Comparison of ENCODE assay signal across 1 cellular context in the genomic region with DNA sequence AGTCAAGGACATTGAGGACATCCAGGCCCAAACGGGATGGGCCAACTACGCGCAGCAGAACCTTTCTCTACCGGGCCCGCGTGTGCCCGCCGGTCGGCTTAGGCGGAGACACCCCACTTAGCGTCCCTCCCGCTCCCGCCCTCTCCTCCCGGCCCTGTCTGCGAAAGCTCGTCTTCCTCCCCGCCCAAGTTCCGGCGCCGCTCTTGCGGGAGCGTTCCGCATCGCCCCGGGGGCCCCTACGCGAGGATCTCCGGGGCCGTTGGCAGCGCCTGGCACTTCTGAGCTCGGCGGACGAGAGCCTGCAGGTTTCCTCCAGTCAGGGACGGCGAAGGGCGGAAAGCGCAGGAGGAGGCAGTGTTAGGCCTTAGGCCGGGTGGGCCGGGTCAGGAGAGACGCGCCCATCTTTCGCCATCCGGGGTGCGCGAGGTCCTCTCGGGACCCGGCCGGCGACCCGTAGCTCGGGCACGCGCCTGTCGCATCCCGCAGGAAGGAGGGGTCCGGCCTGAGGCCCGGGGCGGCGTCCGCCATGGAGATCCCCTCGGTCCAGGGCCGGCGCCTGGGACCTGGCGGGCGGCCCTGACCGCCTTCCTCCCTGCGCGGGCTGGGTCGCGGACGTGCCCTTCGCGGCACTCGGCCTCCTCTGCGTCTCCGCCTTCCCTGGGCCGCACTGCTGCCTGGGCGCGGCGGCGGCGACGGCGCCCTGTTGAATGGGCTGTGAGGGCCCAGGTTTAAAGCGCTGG.
TF ChIP-seq lines count a peak whose summit lies in the region.

FEM1B (plus strand) TSS at position 141 of the 740 bp plus-strand sequence. CDS start 673 bp downstream, outside the sequence.

TF ChIP-seq in K562, 482 proteins besides CTCF, POLR2A, EP300 and RAD21 (continued from another document and continues in another):
- TF ChIP-seq, protein P1, sequence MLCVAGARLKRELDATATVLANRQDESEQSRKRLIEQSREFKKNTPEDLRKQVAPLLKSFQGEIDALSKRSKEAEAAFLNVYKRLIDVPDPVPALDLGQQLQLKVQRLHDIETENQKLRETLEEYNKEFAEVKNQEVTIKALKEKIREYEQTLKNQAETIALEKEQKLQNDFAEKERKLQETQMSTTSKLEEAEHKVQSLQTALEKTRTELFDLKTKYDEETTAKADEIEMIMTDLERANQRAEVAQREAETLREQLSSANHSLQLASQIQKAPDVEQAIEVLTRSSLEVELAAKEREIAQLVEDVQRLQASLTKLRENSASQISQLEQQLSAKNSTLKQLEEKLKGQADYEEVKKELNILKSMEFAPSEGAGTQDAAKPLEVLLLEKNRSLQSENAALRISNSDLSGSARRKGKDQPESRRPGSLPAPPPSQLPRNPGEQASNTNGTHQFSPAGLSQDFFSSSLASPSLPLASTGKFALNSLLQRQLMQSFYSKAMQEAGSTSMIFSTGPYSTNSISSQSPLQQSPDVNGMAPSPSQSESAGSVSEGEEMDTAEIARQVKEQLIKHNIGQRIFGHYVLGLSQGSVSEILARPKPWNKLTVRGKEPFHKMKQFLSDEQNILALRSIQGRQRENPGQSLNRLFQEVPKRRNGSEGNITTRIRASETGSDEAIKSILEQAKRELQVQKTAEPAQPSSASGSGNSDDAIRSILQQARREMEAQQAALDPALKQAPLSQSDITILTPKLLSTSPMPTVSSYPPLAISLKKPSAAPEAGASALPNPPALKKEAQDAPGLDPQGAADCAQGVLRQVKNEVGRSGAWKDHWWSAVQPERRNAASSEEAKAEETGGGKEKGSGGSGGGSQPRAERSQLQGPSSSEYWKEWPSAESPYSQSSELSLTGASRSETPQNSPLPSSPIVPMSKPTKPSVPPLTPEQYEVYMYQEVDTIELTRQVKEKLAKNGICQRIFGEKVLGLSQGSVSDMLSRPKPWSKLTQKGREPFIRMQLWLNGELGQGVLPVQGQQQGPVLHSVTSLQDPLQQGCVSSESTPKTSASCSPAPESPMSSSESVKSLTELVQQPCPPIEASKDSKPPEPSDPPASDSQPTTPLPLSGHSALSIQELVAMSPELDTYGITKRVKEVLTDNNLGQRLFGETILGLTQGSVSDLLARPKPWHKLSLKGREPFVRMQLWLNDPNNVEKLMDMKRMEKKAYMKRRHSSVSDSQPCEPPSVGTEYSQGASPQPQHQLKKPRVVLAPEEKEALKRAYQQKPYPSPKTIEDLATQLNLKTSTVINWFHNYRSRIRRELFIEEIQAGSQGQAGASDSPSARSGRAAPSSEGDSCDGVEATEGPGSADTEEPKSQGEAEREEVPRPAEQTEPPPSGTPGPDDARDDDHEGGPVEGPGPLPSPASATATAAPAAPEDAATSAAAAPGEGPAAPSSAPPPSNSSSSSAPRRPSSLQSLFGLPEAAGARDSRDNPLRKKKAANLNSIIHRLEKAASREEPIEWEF (CRISPR knock-in tag; IDR thresholded peaks at IDR 0.05): no peak
- TF ChIP-seq HNRNPLL (IDR thresholded peaks at IDR 0.05; ENCODE audit: low read depth, low read length, poor library complexity, severe bottlenecking): peak; percentile 73
- no peak for TF ChIP-seq RFX7 (CRISPR knock-in tag; IDR thresholded peaks at IDR 0.05)
- TF ChIP-seq FOSL1 (tag; conservative IDR thresholded peaks at IDR 0.05): no peak
- 0 out of 2 replicates have a peak, but pooled peaks have one; percentile 59 for TF ChIP-seq MIER1 (IDR thresholded peaks at IDR 0.05; ENCODE audit: low read depth)
- TF ChIP-seq ETV5 (CRISPR knock-in tag; IDR thresholded peaks at IDR 0.05; ENCODE audit: low read depth): peak; percentile 80
- TF ChIP-seq MYC (IDR thresholded peaks at IDR 0.05; ENCODE audit: low read depth, low read length): peak; percentile 82
- TF ChIP-seq MYC (CRISPR knock-in tag; IDR thresholded peaks at IDR 0.05; ENCODE audit: borderline replicate concordance, low read depth): peak; percentile 83; the same call in 1 of the 2 replicates
- peak; percentile 8 to 93 for TF ChIP-seq NONO (IDR thresholded peaks at IDR 0.05; ENCODE audit: low read depth in 2 of 2, low read length in 1 of 2)
- TF ChIP-seq, protein P2, sequence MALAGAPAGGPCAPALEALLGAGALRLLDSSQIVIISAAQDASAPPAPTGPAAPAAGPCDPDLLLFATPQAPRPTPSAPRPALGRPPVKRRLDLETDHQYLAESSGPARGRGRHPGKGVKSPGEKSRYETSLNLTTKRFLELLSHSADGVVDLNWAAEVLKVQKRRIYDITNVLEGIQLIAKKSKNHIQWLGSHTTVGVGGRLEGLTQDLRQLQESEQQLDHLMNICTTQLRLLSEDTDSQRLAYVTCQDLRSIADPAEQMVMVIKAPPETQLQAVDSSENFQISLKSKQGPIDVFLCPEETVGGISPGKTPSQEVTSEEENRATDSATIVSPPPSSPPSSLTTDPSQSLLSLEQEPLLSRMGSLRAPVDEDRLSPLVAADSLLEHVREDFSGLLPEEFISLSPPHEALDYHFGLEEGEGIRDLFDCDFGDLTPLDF (CRISPR knock-in tag; IDR thresholded peaks at IDR 0.05): peak; percentile 38
- TF ChIP-seq SMAD2 (IDR thresholded peaks at IDR 0.05; ENCODE audit: low read depth, low read length): no peak
- no peak for TF ChIP-seq SMAD1 (IDR thresholded peaks at IDR 0.05; ENCODE audit: low read depth, low read length, partially characterized antibody)
- peak; percentile 36 to 76; a peak in 2 of 4 replicates for TF ChIP-seq ARNT (IDR thresholded peaks at IDR 0.05)
- no peak for TF ChIP-seq ZNF124 (CRISPR knock-in tag; IDR thresholded peaks at IDR 0.05)
- no peak for TF ChIP-seq BRCA1 (IDR thresholded peaks at IDR 0.05)
- no peak for TF ChIP-seq BRCA1 (CRISPR knock-in tag; IDR thresholded peaks at IDR 0.05)
- TF ChIP-seq, protein P3, sequence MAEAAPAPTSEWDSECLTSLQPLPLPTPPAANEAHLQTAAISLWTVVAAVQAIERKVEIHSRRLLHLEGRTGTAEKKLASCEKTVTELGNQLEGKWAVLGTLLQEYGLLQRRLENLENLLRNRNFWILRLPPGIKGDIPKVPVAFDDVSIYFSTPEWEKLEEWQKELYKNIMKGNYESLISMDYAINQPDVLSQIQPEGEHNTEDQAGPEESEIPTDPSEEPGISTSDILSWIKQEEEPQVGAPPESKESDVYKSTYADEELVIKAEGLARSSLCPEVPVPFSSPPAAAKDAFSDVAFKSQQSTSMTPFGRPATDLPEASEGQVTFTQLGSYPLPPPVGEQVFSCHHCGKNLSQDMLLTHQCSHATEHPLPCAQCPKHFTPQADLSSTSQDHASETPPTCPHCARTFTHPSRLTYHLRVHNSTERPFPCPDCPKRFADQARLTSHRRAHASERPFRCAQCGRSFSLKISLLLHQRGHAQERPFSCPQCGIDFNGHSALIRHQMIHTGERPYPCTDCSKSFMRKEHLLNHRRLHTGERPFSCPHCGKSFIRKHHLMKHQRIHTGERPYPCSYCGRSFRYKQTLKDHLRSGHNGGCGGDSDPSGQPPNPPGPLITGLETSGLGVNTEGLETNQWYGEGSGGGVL (CRISPR knock-in tag; IDR thresholded peaks at IDR 0.05): no peak
- TF ChIP-seq U2AF1 (optimal IDR thresholded peaks at IDR 0.05; ENCODE audit: low read depth, low read length): peak; percentile 96
- TF ChIP-seq TAF7 (tag; IDR thresholded peaks at IDR 0.05): peak; percentile 81
- no peak for TF ChIP-seq NFIX (CRISPR knock-in tag; IDR thresholded peaks at IDR 0.05; ENCODE audit: low read depth)
- no peak; the same call in 1 of the 2 replicates for TF ChIP-seq ZNF77 (CRISPR knock-in tag; IDR thresholded peaks at IDR 0.05)
- TF ChIP-seq, protein P4, sequence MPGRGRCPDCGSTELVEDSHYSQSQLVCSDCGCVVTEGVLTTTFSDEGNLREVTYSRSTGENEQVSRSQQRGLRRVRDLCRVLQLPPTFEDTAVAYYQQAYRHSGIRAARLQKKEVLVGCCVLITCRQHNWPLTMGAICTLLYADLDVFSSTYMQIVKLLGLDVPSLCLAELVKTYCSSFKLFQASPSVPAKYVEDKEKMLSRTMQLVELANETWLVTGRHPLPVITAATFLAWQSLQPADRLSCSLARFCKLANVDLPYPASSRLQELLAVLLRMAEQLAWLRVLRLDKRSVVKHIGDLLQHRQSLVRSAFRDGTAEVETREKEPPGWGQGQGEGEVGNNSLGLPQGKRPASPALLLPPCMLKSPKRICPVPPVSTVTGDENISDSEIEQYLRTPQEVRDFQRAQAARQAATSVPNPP (IDR thresholded peaks at IDR 0.05; ENCODE audit: borderline replicate concordance, insufficient read depth, insufficient read length): no peak
- peak; percentile 48; the same call in 1 of the 2 replicates for TF ChIP-seq ZNF311 (CRISPR knock-in tag; IDR thresholded peaks at IDR 0.05)
- no peak for TF ChIP-seq ZC3H8 (IDR thresholded peaks at IDR 0.05)
- peak; percentile 55; the same call in 1 of the 2 replicates for TF ChIP-seq ARID1B (IDR thresholded peaks at IDR 0.05)
- TF ChIP-seq NELFE (IDR thresholded peaks at IDR 0.05; ENCODE audit: insufficient read depth, insufficient read length): no peak
- peak; percentile 97 for TF ChIP-seq GABPB1 (CRISPR knock-in tag; IDR thresholded peaks at IDR 0.05)
- TF ChIP-seq ZFX (CRISPR knock-in tag; IDR thresholded peaks at IDR 0.05): peak; percentile 99
- no peak for TF ChIP-seq PTTG1 (tag; IDR thresholded peaks at IDR 0.05; ENCODE audit: low read depth)
- TF ChIP-seq POLR2G (IDR thresholded peaks at IDR 0.05; ENCODE audit: low read depth, low read length): peak; percentile 94
- TF ChIP-seq IFI16 (CRISPR knock-in tag; IDR thresholded peaks at IDR 0.05): no peak
- no peak for TF ChIP-seq KAT8 (IDR thresholded peaks at IDR 0.05; ENCODE audit: low read depth)
- TF ChIP-seq POLR2B (IDR thresholded peaks at IDR 0.05; ENCODE audit: low read depth, partially characterized antibody): peak; percentile 80
- TF ChIP-seq ATF7 (IDR thresholded peaks at IDR 0.05): peak; percentile 70
- no peak for TF ChIP-seq ADNP (tag; IDR thresholded peaks at IDR 0.05)
- peak; percentile 60 for TF ChIP-seq ELF1 (tag; IDR thresholded peaks at IDR 0.05)
- no peak for TF ChIP-seq EWSR1 (IDR thresholded peaks at IDR 0.05; ENCODE audit: borderline replicate concordance, low read depth, partially characterized antibody)
- peak; percentile 68; the same call in 1 of the 2 replicates for TF ChIP-seq CREB1 (IDR thresholded peaks at IDR 0.05)
- peak; percentile 55 for TF ChIP-seq CREB1 (CRISPR knock-in tag; IDR thresholded peaks at IDR 0.05)
- no peak for TF ChIP-seq ZNF277 (CRISPR knock-in tag; IDR thresholded peaks at IDR 0.05; ENCODE audit: borderline replicate concordance)
- 0 out of 2 replicates have a peak, but pooled peaks have one; percentile 31 for TF ChIP-seq JUND (IDR thresholded peaks at IDR 0.05; ENCODE audit: borderline replicate concordance, low read depth, low read length)
- TF ChIP-seq JUND (tag; IDR thresholded peaks at IDR 0.05; ENCODE audit: borderline replicate concordance, low read depth, low read length): no peak
- no peak for TF ChIP-seq HNRNPH1 (optimal IDR thresholded peaks at IDR 0.05; ENCODE audit: low read depth, low read length)
- TF ChIP-seq ZNF644 (tag; IDR thresholded peaks at IDR 0.05; ENCODE audit: low read depth): no peak
- TF ChIP-seq SMAD4 (CRISPR knock-in tag; conservative IDR thresholded peaks at IDR 0.05): peak; percentile 82
- no peak for TF ChIP-seq TGIF2 (CRISPR knock-in tag; IDR thresholded peaks at IDR 0.05)
- no peak for TF ChIP-seq HDAC2 (IDR thresholded peaks at IDR 0.05)
- no peak for TF ChIP-seq SRSF3 (IDR thresholded peaks at IDR 0.05; ENCODE audit: insufficient read depth, low read length)
- TF ChIP-seq, protein P5, sequence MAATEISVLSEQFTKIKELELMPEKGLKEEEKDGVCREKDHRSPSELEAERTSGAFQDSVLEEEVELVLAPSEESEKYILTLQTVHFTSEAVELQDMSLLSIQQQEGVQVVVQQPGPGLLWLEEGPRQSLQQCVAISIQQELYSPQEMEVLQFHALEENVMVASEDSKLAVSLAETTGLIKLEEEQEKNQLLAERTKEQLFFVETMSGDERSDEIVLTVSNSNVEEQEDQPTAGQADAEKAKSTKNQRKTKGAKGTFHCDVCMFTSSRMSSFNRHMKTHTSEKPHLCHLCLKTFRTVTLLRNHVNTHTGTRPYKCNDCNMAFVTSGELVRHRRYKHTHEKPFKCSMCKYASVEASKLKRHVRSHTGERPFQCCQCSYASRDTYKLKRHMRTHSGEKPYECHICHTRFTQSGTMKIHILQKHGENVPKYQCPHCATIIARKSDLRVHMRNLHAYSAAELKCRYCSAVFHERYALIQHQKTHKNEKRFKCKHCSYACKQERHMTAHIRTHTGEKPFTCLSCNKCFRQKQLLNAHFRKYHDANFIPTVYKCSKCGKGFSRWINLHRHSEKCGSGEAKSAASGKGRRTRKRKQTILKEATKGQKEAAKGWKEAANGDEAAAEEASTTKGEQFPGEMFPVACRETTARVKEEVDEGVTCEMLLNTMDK (IDR thresholded peaks at IDR 0.05; ENCODE audit: borderline replicate concordance, insufficient read depth, low read depth, low read length, poor library complexity, severe bottlenecking): no peak
- TF ChIP-seq SAP30 (IDR thresholded peaks at IDR 0.05; ENCODE audit: borderline replicate concordance, insufficient read depth, low read depth, low read length, poor library complexity, severe bottlenecking): peak; percentile 10
- TF ChIP-seq SMARCC2 (IDR thresholded peaks at IDR 0.05; ENCODE audit: low read depth): no peak
- peak; percentile 39; the same call in 1 of the 2 replicates for TF ChIP-seq ZNF263 (CRISPR knock-in tag; IDR thresholded peaks at IDR 0.05; ENCODE audit: borderline replicate concordance)
- TF ChIP-seq ZEB2 (IDR thresholded peaks at IDR 0.05): peak; percentile 98
- no peak for TF ChIP-seq DLX4 (CRISPR knock-in tag; IDR thresholded peaks at IDR 0.05)
- no peak for TF ChIP-seq ZNF174 (CRISPR knock-in tag; IDR thresholded peaks at IDR 0.05)
- TF ChIP-seq TBP (optimal IDR thresholded peaks at IDR 0.05; ENCODE audit: low read depth, low read length): peak; percentile 84
- TF ChIP-seq THAP7 (CRISPR knock-in tag; IDR thresholded peaks at IDR 0.05): peak; percentile 25; the same call in 1 of the 2 replicates
- 0 out of 2 replicates have a peak, but pooled peaks have one; percentile 1 for TF ChIP-seq ZNF316 (IDR thresholded peaks at IDR 0.05)
- TF ChIP-seq SP1 (CRISPR knock-in tag; IDR thresholded peaks at IDR 0.05): peak; percentile 82; the same call in 1 of the 2 replicates
